8 cellular contexts compared by ENCODE assay signal in genomic region chr17:7883781-7884386, GRCh38. TPM values are rescaled to one million over a fixed set of nuclear protein-coding genes. Genes with fewer than 3 reads are reported as not detected.
DNase-seq lines count a peak whose midpoint lies in the region; ATAC-seq and TF ChIP-seq lines count a peak whose summit lies in the region.

No MANE protein-coding gene starts in this region.

- H3K9me3 Mint-ChIP-seq in glutamatergic neuron (ENCODE audit: unreplicated experiment) = no peaks in the 10 kb centered on the region

- DNase-seq in DND-41 (peak; percentile 18), NB4 (ENCODE audit: low read depth) (peak; percentile 8), activated T-cell treated with anti-CD3 and anti-CD28 coated beads for 4 hours (peak; percentile 15), glutamatergic neuron (no peak), midbrain (lab: John Stamatoyannopoulos, UW) (no peak), NCI-H1436 treated with DMSO at 0.1 percent for 48 hours (lab: John Stamatoyannopoulos, UW) (no peak), H7 (no peak)
- DNase-seq in stimulated activated CD8-positive, alpha-beta memory T cell treated with anti-CD3 and anti-CD28 coated beads, Interleukin-4, amount 100 ng/mL, for 24 hours (ENCODE audit: low read depth) = peak; percentile 15

- H3K4me1 Mint-ChIP-seq in glutamatergic neuron (ENCODE audit: low read depth, unreplicated experiment) = peaks cover 4% of the 10 kb centered on the region

- no peak for TF ChIP-seq POLR2A in NB4 (IDR thresholded peaks at IDR 0.05; ENCODE audit: extremely low read depth, insufficient read length)

- ATAC-seq in DND-41 (ENCODE audit: insufficient read depth, low read depth) = no peak

- TF ChIP-seq CTCF in DND-41 (IDR thresholded peaks at IDR 0.05; ENCODE audit: borderline replicate concordance, extremely low read depth, low read length, poor library complexity, severe bottlenecking) (no peak), NB4 (IDR thresholded peaks at IDR 0.05; ENCODE audit: low read depth, low read length) (no peak), glutamatergic neuron (IDR thresholded peaks at IDR 0.05; ENCODE audit: partially characterized antibody, unreplicated experiment) (no peak)

- peak overlapping the region; percentile 48; the same call in 1 of the 2 replicates for H3K27ac ChIP-seq in DND-41 (ENCODE audit: low read length)

- H3K27me3 ChIP-seq in DND-41 (ENCODE audit: insufficient read depth, low read length, poor library complexity) = peaks cover 2% of the 10 kb centered on the region
- peaks cover 17% of the 10 kb centered on the region for H3K27me3 ChIP-seq in H7 (ENCODE audit: control insufficient read depth, insufficient read depth, low read length)

- H3K4me1 ChIP-seq in DND-41 (ENCODE audit: insufficient read depth, low read length) = peaks cover 40% of the 10 kb centered on the region

- H3K4me2 ChIP-seq in DND-41 (ENCODE audit: insufficient read depth, low read length) = peak overlapping the region; percentile 49

- H3K27ac Mint-ChIP-seq in glutamatergic neuron (ENCODE audit: unreplicated experiment) = peak overlapping the region; percentile 76

- peak overlapping the region; percentile 36; the same call in 1 of the 2 replicates for H3K9ac ChIP-seq in DND-41 (ENCODE audit: low read depth, low read length)

- peak overlapping the region in 1 of 2 experiments; percentile 37; a peak in 2 of 4 replicates for H3K4me3 ChIP-seq in DND-41 (ENCODE audit: low read depth in 1 of 2, low read length in 2 of 2)
- H3K4me3 ChIP-seq in NB4 (ENCODE audit: low read depth, low read length) = peak overlapping the region; percentile 16
- no peak overlapping the region for H3K4me3 ChIP-seq in H7 (ENCODE audit: insufficient read depth, low read depth, low read length)

- H3K4me3 Mint-ChIP-seq in glutamatergic neuron (ENCODE audit: unreplicated experiment) = peak overlapping the region; percentile 79

- H3K9me3 ChIP-seq in DND-41 (ENCODE audit: insufficient read depth, low read length, severe bottlenecking) = no peaks in the 10 kb centered on the region

- H3K36me3 Mint-ChIP-seq in glutamatergic neuron (ENCODE audit: unreplicated experiment) = no peaks in the 10 kb centered on the region

- H4K20me1 ChIP-seq in DND-41 (ENCODE audit: insufficient read depth, low read length) = peaks cover 13% of the 10 kb centered on the region

- peaks cover 4% of the 10 kb centered on the region for H3K27me3 Mint-ChIP-seq in glutamatergic neuron (ENCODE audit: unreplicated experiment)

- peaks cover 1% of the 10 kb centered on the region; the same call in 1 of the 2 replicates for H3K36me3 ChIP-seq in DND-41 (ENCODE audit: insufficient read depth, low read length)
- no peaks in the 10 kb centered on the region for H3K36me3 ChIP-seq in H7 (replicated peaks; ENCODE audit: control insufficient read depth, insufficient read depth, low read length)

- H3K79me2 ChIP-seq in DND-41 (ENCODE audit: insufficient read depth, low read length) = peaks cover 36% of the 10 kb centered on the region

- peak overlapping the region; percentile 60 for H2AFZ ChIP-seq in DND-41 (ENCODE audit: low read depth, low read length)

RNA-seq across cellular contexts. Expression of gene CHD3, which starts 4.7 kb away (rescaled TPM):
- 129 TPM for total RNA-seq in glutamatergic neuron (ENCODE audit: unreplicated experiment)
- total RNA-seq in H7 (2014; rRNA removed; shearing (Covaris generic)) = 30.1 TPM in 2 replicates

RNA-seq across cellular contexts. Expression of gene CYB5D1, which starts 26.1 kb away (rescaled TPM):
- 9.2 TPM for total RNA-seq in glutamatergic neuron (ENCODE audit: unreplicated experiment)
- 10.2 and 10.3 TPM in 2 replicates for total RNA-seq in H7 (2014; rRNA removed; shearing (Covaris generic))

RNA-seq across cellular contexts. Expression of gene NAA38, which starts 26.5 kb away (rescaled TPM):
- total RNA-seq in glutamatergic neuron (ENCODE audit: unreplicated experiment) = 49.7 TPM
- 59.0 and 81.9 TPM in 2 replicates for total RNA-seq in H7 (2014; rRNA removed; shearing (Covaris generic))

RNA-seq across cellular contexts. Expression of gene TMEM88, which starts 29.0 kb away (rescaled TPM):
- 23.7 TPM for total RNA-seq in glutamatergic neuron (ENCODE audit: unreplicated experiment)
- 7.2 and 27.0 TPM in 2 replicates for total RNA-seq in H7 (2014; rRNA removed; shearing (Covaris generic))

RNA-seq across cellular contexts. Expression of gene RNF227, which starts 32.2 kb away (rescaled TPM):
- total RNA-seq in glutamatergic neuron (ENCODE audit: unreplicated experiment) = 0.49 TPM
- total RNA-seq in H7 (2014; rRNA removed; shearing (Covaris generic)) = 0.17 and 2.0 TPM in 2 replicates

Comparison
In these comparisons a context has a peak if more than half of its experiments do, and no peak if none do; other contexts are left out.
1. DNase-seq: peak in DND-41 (single experiment), NB4 (single experiment), activated T-cell treated with anti-CD3 and anti-CD28 coated beads for 4 hours (single experiment) and stimulated activated CD8-positive, alpha-beta memory T cell treated with anti-CD3 and anti-CD28 coated beads, Interleukin-4, amount 100 ng/mL, for 24 hours (single experiment); none in glutamatergic neuron (single experiment), midbrain (single experiment), NCI-H1436 treated with DMSO at 0.1 percent for 48 hours (single experiment) and H7 (single experiment).